ENCODE assay signal across 32 cellular contexts in genomic region chr9:114474425-114474824, GRCh38.
"Had no signal": no experiment of that assay in that cellular context is flagged by ENCODE, and none has a peak within 500 bp of the region (broad histone marks: within the 10 kb centered on the region; RNA-seq: fewer than 3 reads in every experiment).

No MANE protein-coding gene starts in this region.

- H3K27ac ChIP-seq: ascending aorta, cardiac muscle cell, PC-9, WERI-Rb-1 had no signal

- H3K27me3 Mint-ChIP-seq: activated CD4-positive, alpha-beta T cell treated with anti-CD3 and anti-CD28 coated beads, Interleukin-2, amount 10 ng/mL, durations not matched to agents 7 days and 5 days; activated T-cell treated with anti-CD3 and anti-CD28 coated beads, Interleukin-2, amount 50 U/mL, for 24 hours; central memory CD8-positive, alpha-beta T cell had no signal

- ATAC-seq: Right ventricle myocardium inferior, SK-N-SH treated with all-trans-retinoic acid at 6 μM for 48 hours had no signal

- H3K4me2 ChIP-seq: PC-9 had no signal

- H3K4me1 ChIP-seq: ascending aorta had no signal

- H3K27ac Mint-ChIP-seq: activated CD8-positive, alpha-beta T cell treated with anti-CD3 and anti-CD28 coated beads, Interleukin-2, amount 10 ng/mL, durations not matched to agents 7 days and 5 days; activated naive CD8-positive, alpha-beta T cell treated with anti-CD3 and anti-CD28 coated beads for 36 hours; activated T-cell treated with anti-CD3 and anti-CD28 coated beads, Interleukin-2, amount 50 U/mL, for 24 hours had no signal

- H2AFZ ChIP-seq: PC-9 had no signal

- H3K9me3 ChIP-seq: ascending aorta, MG63 had no signal

- FAIRE-seq: RCC 7860 had no signal

- H3K4me3 Mint-ChIP-seq: activated CD4-positive, alpha-beta T cell treated with anti-CD3 and anti-CD28 coated beads, Interleukin-2, amount 10 ng/mL, durations not matched to agents 7 days and 5 days; activated CD8-positive, alpha-beta T cell treated with anti-CD3 and anti-CD28 coated beads, Interleukin-2, amount 10 ng/mL, durations not matched to agents 7 days and 5 days; activated naive CD8-positive, alpha-beta T cell treated with anti-CD3 and anti-CD28 coated beads for 36 hours; activated T-cell treated with anti-CD3 and anti-CD28 coated beads, Interleukin-2, amount 50 U/mL, for 24 hours; central memory CD8-positive, alpha-beta T cell had no signal

- H3K4me3 ChIP-seq: ascending aorta, cardiac muscle cell, MG63, PC-9 had no signal

- H3K36me3 ChIP-seq: ascending aorta, cardiac muscle cell, MG63 had no signal

- H3K27me3 ChIP-seq: ascending aorta, cardiac muscle cell, MG63 had no signal

- DNase-seq: activated CD4-positive, alpha-beta T cell treated with anti-CD3 and anti-CD28 coated beads, Interleukin-2, amount 10 ng/mL, durations not matched to agents 7 days and 5 days; activated CD4-positive, alpha-beta T cell treated with anti-CD3 and anti-CD28 coated beads, Interleukin-2, amount 50 U/mL, for 48 hours; activated CD4-positive, CD25-positive, alpha-beta regulatory T cell; activated CD8-positive, alpha-beta T cell treated with anti-CD3 and anti-CD28 coated beads, Interleukin-2, amount 10 ng/mL, durations not matched to agents 7 days and 5 days; activated gamma-delta T cell treated with Interleukin-2 at 50 U/mL for 16 hours; activated naive CD4-positive, alpha-beta T cell treated with anti-CD3 and anti-CD28 coated beads, Interleukin-2, amount 50 U/mL, for 16 hours; activated naive CD8-positive, alpha-beta T cell treated with anti-CD3 and anti-CD28 coated beads for 36 hours; activated T-cell treated with anti-CD3 and anti-CD28 coated beads, Interleukin-2, amount 50 U/mL, for 24 hours; amygdala; Kasumi-1; MG63; NCI-H1048; NCI-H1105 treated with DMSO at 0.1 percent for 48 hours; NCI-H1436; NCI-H1694; NCI-H1930; NCI-H510A; NCI-H526; NCI-H748 treated with DMSO at 0.1 percent for 48 hours; NK-92 treated with Interleukin-12 subunit alpha and Interleukin-12 subunit beta, amount 100 ng/mL, for 24 hours; PC-9; SIG-M5; SW 1271; T-helper 1 cell; T1000 had no signal

- H3K9me3 Mint-ChIP-seq: activated CD4-positive, alpha-beta T cell treated with anti-CD3 and anti-CD28 coated beads, Interleukin-2, amount 10 ng/mL, durations not matched to agents 7 days and 5 days; activated naive CD8-positive, alpha-beta T cell treated with anti-CD3 and anti-CD28 coated beads for 36 hours; activated T-cell treated with anti-CD3 and anti-CD28 coated beads, Interleukin-2, amount 50 U/mL, for 24 hours; central memory CD8-positive, alpha-beta T cell had no signal
